ENCODE assay signal across 20 cellular contexts in the genomic region with DNA sequence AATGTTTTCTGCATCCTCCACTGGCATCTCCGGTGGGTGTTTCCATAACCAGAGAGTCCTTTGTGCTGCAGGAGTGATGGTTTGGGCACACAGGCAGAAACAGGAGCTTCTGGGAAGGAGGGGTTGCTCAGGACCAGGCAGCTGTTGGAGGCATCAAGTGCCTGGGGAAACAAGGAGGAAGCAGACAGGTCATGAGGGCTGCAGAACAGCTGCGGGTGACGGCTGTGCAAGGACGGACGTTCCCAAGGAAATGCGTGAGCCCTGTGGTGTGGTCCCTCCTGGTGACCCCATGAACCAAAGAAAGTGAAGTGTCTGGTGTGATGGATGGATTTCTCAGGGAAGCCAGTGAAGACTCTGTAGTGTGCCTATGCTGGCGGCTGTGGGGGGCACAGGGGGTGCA.
"Had no signal": no experiment of that assay in that cellular context is flagged by ENCODE, and none has a peak within 500 bp of the region (broad histone marks: within the 10 kb centered on the region; RNA-seq: fewer than 3 reads in every experiment).

No MANE protein-coding gene starts in this region.

- DNase-seq: activated B cell treated with CpG ODN at 0.5 μM for 24 hours; activated CD4-positive, alpha-beta T cell treated with anti-CD3 and anti-CD28 coated beads, Interleukin-2, amount 50 U/mL, for 1 hour; activated CD8-positive, alpha-beta T cell treated with anti-CD3 and anti-CD28 coated beads for 36 hours; activated gamma-delta T cell treated with Interleukin-2 at 50 U/mL for 16 hours; activated naive CD4-positive, alpha-beta T cell treated with anti-CD3 and anti-CD28 coated beads, Interleukin-2, amount 50 U/mL, for 16 hours; activated T-cell treated with anti-CD3 and anti-CD28 coated beads, Interleukin-2, amount 50 U/mL, for 4 hours; amniotic stem cell; central memory CD4-positive, alpha-beta T cell; effector CD4-positive, alpha-beta T cell; islet precursor cell; mucosa of descending colon; naive B cell; pancreas; stimulated activated CD4-positive, alpha-beta T cell treated with anti-CD3 and anti-CD28 coated beads, Interleukin-2, amount 100 ng/mL, for 48 hours; stimulated activated naive CD4-positive, alpha-beta T cell treated with Interleukin-2 at 50 U/mL for 16 hours had no signal

- H3K27ac ChIP-seq: epithelial cell of prostate, hepatocyte, pancreas, prostate gland had no signal

- H3K36me3 ChIP-seq: pancreas, prostate gland, tibial nerve had no signal

- H3K9me3 ChIP-seq: mucosa of descending colon, pancreas, prostate gland, tibial nerve had no signal

- ATAC-seq: activated CD8-positive, alpha-beta T cell treated with anti-CD3 and anti-CD28 coated beads for 36 hours; activated T-cell treated with anti-CD3 and anti-CD28 coated beads, Interleukin-2, amount 50 U/mL, for 4 hours; activated T-helper 17 cell treated with anti-CD3 and anti-CD28 coated beads, Interleukin-2, amount 50 U/mL, for 72 hours; mucosa of descending colon; pancreas had no signal

- H3K4me1 ChIP-seq: pancreas, prostate gland had no signal

- H3K4me2 ChIP-seq: hepatocyte had no signal

- H3K4me3 ChIP-seq: hepatocyte, mucosa of descending colon, pancreas, prostate gland, tibial nerve had no signal

- H3K27me3 ChIP-seq: hepatocyte, pancreas, tibial nerve had no signal

- H2AFZ ChIP-seq: hepatocyte had no signal

- H3K79me2 ChIP-seq: hepatocyte had no signal
